In genomic region chr14:77498120-77498979, GRCh38 we compare ENCODE assay signal across 1 cellular context.
A peak's percentile ranks its signal among the peaks of the same experiment; 100 is the strongest.
TF ChIP-seq lines count a peak whose summit lies in the region.

ISM2 (minus strand) TSS chr14:77498816; CDS start chr14:77498793, 23 bp downstream.

TF ChIP-seq in HepG2, 621 proteins besides CTCF, POLR2A, EP300 and RAD21 (continued from another document and continues in another):
- TF ChIP-seq XBP1 (CRISPR knock-in tag; IDR thresholded peaks at IDR 0.05) (no peak), AHR (CRISPR knock-in tag; IDR thresholded peaks at IDR 0.05) (no peak), ZNF687 (CRISPR knock-in tag; IDR thresholded peaks at IDR 0.05) (peak; percentile 93), ZNF460 (CRISPR knock-in tag; IDR thresholded peaks at IDR 0.05; ENCODE audit: borderline replicate concordance) (no peak), CHD2 (IDR thresholded peaks at IDR 0.05; ENCODE audit: low read depth, low read length) (no peak), SP5 (CRISPR knock-in tag; IDR thresholded peaks at IDR 0.05; ENCODE audit: borderline replicate concordance, low read depth) (no peak; the same call in 1 of the 2 replicates), ZNF235 (CRISPR knock-in tag; IDR thresholded peaks at IDR 0.05; ENCODE audit: borderline replicate concordance) (no peak; the same call in 1 of the 2 replicates), MIER3 (CRISPR knock-in tag; IDR thresholded peaks at IDR 0.05; ENCODE audit: borderline replicate concordance) (no peak; the same call in 1 of the 2 replicates), ZNF230 (CRISPR knock-in tag; IDR thresholded peaks at IDR 0.05) (no peak), DRAP1 (CRISPR knock-in tag; IDR thresholded peaks at IDR 0.05) (peak; percentile 73), SMAD9 (CRISPR knock-in tag; IDR thresholded peaks at IDR 0.05) (no peak), HNF1B (CRISPR knock-in tag; IDR thresholded peaks at IDR 0.05) (0 out of 2 replicates have a peak, but pooled peaks have one; percentile 39), ZNF788 (CRISPR knock-in tag; IDR thresholded peaks at IDR 0.05; ENCODE audit: borderline replicate concordance) (peak; percentile 25; the same call in 1 of the 2 replicates), GATAD1 (CRISPR knock-in tag; IDR thresholded peaks at IDR 0.05) (no peak; the same call in 1 of the 2 replicates), PITX1 (CRISPR knock-in tag; IDR thresholded peaks at IDR 0.05) (no peak), ZNF276 (CRISPR knock-in tag; IDR thresholded peaks at IDR 0.05; ENCODE audit: low read depth) (no peak), ZNF275 (CRISPR knock-in tag; IDR thresholded peaks at IDR 0.05; ENCODE audit: borderline replicate concordance) (no peak), ZBTB39 (CRISPR knock-in tag; IDR thresholded peaks at IDR 0.05) (no peak), KLF6 (CRISPR knock-in tag; IDR thresholded peaks at IDR 0.05) (0 out of 2 replicates have a peak, but pooled peaks have one; percentile 87), NBN (conservative IDR thresholded peaks at IDR 0.05) (no peak), ZNF382 (CRISPR knock-in tag; IDR thresholded peaks at IDR 0.05; ENCODE audit: borderline replicate concordance) (no peak), FOXO4 (CRISPR knock-in tag; conservative IDR thresholded peaks at IDR 0.05) (0 out of 2 replicates have a peak, but pooled peaks have one; percentile 73), ELF1 (CRISPR knock-in tag; IDR thresholded peaks at IDR 0.05) (no peak), ZNF280B (CRISPR knock-in tag; IDR thresholded peaks at IDR 0.05; ENCODE audit: borderline replicate concordance) (no peak), E2F2 (CRISPR knock-in tag; IDR thresholded peaks at IDR 0.05; ENCODE audit: borderline replicate concordance) (no peak), NR2F2 (IDR thresholded peaks at IDR 0.05; ENCODE audit: borderline replicate concordance, low read depth) (no peak), ZSCAN12 (CRISPR knock-in tag; IDR thresholded peaks at IDR 0.05) (peak; percentile 50; the same call in 1 of the 2 replicates), PHF21A (CRISPR knock-in tag; IDR thresholded peaks at IDR 0.05) (no peak), ZFP82 (CRISPR knock-in tag; IDR thresholded peaks at IDR 0.05; ENCODE audit: borderline replicate concordance) (no peak), MAFF (IDR thresholded peaks at IDR 0.05; ENCODE audit: low read depth, low read length) (no peak), TP53 (CRISPR knock-in tag; conservative IDR thresholded peaks at IDR 0.05) (no peak; the same call in 1 of the 2 replicates), FOXK1 (CRISPR knock-in tag; IDR thresholded peaks at IDR 0.05; ENCODE audit: borderline replicate concordance, low read depth) (0 out of 2 replicates have a peak, but pooled peaks have one; percentile 19), ZFP91 (CRISPR knock-in tag; IDR thresholded peaks at IDR 0.05; ENCODE audit: borderline replicate concordance) (no peak; the same call in 1 of the 2 replicates), ZUFSP (CRISPR knock-in tag; IDR thresholded peaks at IDR 0.05; ENCODE audit: borderline replicate concordance) (no peak), SSRP1 (CRISPR knock-in tag; IDR thresholded peaks at IDR 0.05) (0 out of 2 replicates have a peak, but pooled peaks have one; percentile 33), BRF2 (CRISPR knock-in tag; IDR thresholded peaks at IDR 0.05) (peak; percentile 58; the same call in 1 of the 2 replicates), MIER2 (CRISPR knock-in tag; IDR thresholded peaks at IDR 0.05) (no peak), CHD4 (IDR thresholded peaks at IDR 0.05; ENCODE audit: borderline replicate concordance, low read length) (no peak)
